ENCODE assay signal across 1 cellular context in genomic region chrX:130086414-130087207, GRCh38.
TF ChIP-seq lines count a peak whose summit lies in the region.

No MANE protein-coding gene starts in this region.

TF ChIP-seq in GM12878, 131 proteins besides CTCF, POLR2A, EP300 and RAD21 (continued from another document):
- TF ChIP-seq CBX3 (IDR thresholded peaks at IDR 0.05; ENCODE audit: borderline replicate concordance, low read depth) (no peak), RUNX3 (IDR thresholded peaks at IDR 0.05; ENCODE audit: low read length) (no peak), TCF3 (IDR thresholded peaks at IDR 0.05; ENCODE audit: borderline replicate concordance, insufficient read depth, low read depth, low read length) (0 out of 2 replicates have a peak, but pooled peaks have one; percentile 47), BMI1 (IDR thresholded peaks at IDR 0.05; ENCODE audit: borderline replicate concordance) (no peak), NR2C2 (IDR thresholded peaks at IDR 0.05; ENCODE audit: borderline replicate concordance, control insufficient read depth, insufficient read length, low read depth) (no peak), CBX5 (IDR thresholded peaks at IDR 0.05; ENCODE audit: low read depth) (no peak), YY1 (IDR thresholded peaks at IDR 0.05; ENCODE audit: low read depth, low read length) (peak; percentile 46; the same call in 1 of the 2 replicates), JUNB (IDR thresholded peaks at IDR 0.05) (no peak), USF1 (IDR thresholded peaks at IDR 0.05; ENCODE audit: borderline replicate concordance, extremely low read length, insufficient read depth, low read depth, low read length) (no peak), IRF4 (IDR thresholded peaks at IDR 0.05; ENCODE audit: low read depth, low read length) (no peak), RCOR1 (conservative IDR thresholded peaks at IDR 0.05; ENCODE audit: low read depth, low read length) (no peak), KLF5 (IDR thresholded peaks at IDR 0.05; ENCODE audit: partially characterized antibody) (no peak), POU2F2 (IDR thresholded peaks at IDR 0.05; ENCODE audit: borderline replicate concordance, low read depth, low read length) (0 out of 3 replicates have a peak, but pooled peaks have one; percentile 15), FOS (IDR thresholded peaks at IDR 0.05; ENCODE audit: borderline replicate concordance, extremely low read depth, insufficient read length) (no peak), SMAD5 (IDR thresholded peaks at IDR 0.05; ENCODE audit: low read depth) (no peak), HCFC1 (IDR thresholded peaks at IDR 0.05; ENCODE audit: low read length) (no peak), CREB1 (IDR thresholded peaks at IDR 0.05; ENCODE audit: low read depth) (no peak), TAF1 (IDR thresholded peaks at IDR 0.05; ENCODE audit: borderline replicate concordance, low read depth, low read length) (peak; percentile 53; the same call in 1 of the 2 replicates), ZNF622 (IDR thresholded peaks at IDR 0.05) (no peak), NFXL1 (IDR thresholded peaks at IDR 0.05; ENCODE audit: borderline replicate concordance) (0 out of 2 replicates have a peak, but pooled peaks have one; percentile 69), MTA2 (IDR thresholded peaks at IDR 0.05; ENCODE audit: low read depth) (peak; percentile 24; the same call in 1 of the 2 replicates), TCF7 (IDR thresholded peaks at IDR 0.05; ENCODE audit: borderline replicate concordance) (no peak), ZNF217 (IDR thresholded peaks at IDR 0.05) (no peak), SIN3A (IDR thresholded peaks at IDR 0.05; ENCODE audit: low read depth, low read length) (no peak), ETV6 (conservative IDR thresholded peaks at IDR 0.05 in 1 of 2, IDR thresholded peaks at IDR 0.05 in 1 of 2; ENCODE audit: borderline replicate concordance in 1 of 2, low read depth in 1 of 2) (peak in 1 of 2 experiments; percentile 53; a peak in 1 of 4 replicates), TBL1XR1 (IDR thresholded peaks at IDR 0.05; ENCODE audit: low read depth, low read length) (no peak), DPF2 (IDR thresholded peaks at IDR 0.05) (peak; percentile 48; the same call in 1 of the 2 replicates), POLR2AphosphoS5 (IDR thresholded peaks at IDR 0.05; ENCODE audit: low read length) (0 out of 2 replicates have a peak, but pooled peaks have one; percentile 30), RAD51 (IDR thresholded peaks at IDR 0.05) (no peak), ASH2L (IDR thresholded peaks at IDR 0.05; ENCODE audit: borderline replicate concordance, low read depth) (no peak), SREBF2 (IDR thresholded peaks at IDR 0.05; ENCODE audit: low read length) (no peak), GATAD2B (conservative IDR thresholded peaks at IDR 0.05; ENCODE audit: low read depth) (0 out of 2 replicates have a peak, but pooled peaks have one; percentile 39), KDM1A (IDR thresholded peaks at IDR 0.05; ENCODE audit: borderline replicate concordance) (no peak), BCL11A (IDR thresholded peaks at IDR 0.05; ENCODE audit: low read depth, low read length) (no peak), SMARCA5 (IDR thresholded peaks at IDR 0.05) (no peak), ATF7 (IDR thresholded peaks at IDR 0.05; ENCODE audit: low read depth) (0 out of 2 replicates have a peak, but pooled peaks have one; percentile 30)
- TF ChIP-seq, protein P1, sequence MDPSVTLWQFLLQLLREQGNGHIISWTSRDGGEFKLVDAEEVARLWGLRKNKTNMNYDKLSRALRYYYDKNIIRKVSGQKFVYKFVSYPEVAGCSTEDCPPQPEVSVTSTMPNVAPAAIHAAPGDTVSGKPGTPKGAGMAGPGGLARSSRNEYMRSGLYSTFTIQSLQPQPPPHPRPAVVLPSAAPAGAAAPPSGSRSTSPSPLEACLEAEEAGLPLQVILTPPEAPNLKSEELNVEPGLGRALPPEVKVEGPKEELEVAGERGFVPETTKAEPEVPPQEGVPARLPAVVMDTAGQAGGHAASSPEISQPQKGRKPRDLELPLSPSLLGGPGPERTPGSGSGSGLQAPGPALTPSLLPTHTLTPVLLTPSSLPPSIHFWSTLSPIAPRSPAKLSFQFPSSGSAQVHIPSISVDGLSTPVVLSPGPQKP (IDR thresholded peaks at IDR 0.05; ENCODE audit: low read depth, low read length), result no peak
- TF ChIP-seq, protein P2, sequence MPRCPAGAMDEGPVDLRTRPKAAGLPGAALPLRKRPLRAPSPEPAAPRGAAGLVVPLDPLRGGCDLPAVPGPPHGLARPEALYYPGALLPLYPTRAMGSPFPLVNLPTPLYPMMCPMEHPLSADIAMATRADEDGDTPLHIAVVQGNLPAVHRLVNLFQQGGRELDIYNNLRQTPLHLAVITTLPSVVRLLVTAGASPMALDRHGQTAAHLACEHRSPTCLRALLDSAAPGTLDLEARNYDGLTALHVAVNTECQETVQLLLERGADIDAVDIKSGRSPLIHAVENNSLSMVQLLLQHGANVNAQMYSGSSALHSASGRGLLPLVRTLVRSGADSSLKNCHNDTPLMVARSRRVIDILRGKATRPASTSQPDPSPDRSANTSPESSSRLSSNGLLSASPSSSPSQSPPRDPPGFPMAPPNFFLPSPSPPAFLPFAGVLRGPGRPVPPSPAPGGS (IDR thresholded peaks at IDR 0.05; ENCODE audit: borderline replicate concordance, insufficient read depth, low read depth, low read length, poor library complexity, severe bottlenecking), result no peak
- TF ChIP-seq, protein P3, sequence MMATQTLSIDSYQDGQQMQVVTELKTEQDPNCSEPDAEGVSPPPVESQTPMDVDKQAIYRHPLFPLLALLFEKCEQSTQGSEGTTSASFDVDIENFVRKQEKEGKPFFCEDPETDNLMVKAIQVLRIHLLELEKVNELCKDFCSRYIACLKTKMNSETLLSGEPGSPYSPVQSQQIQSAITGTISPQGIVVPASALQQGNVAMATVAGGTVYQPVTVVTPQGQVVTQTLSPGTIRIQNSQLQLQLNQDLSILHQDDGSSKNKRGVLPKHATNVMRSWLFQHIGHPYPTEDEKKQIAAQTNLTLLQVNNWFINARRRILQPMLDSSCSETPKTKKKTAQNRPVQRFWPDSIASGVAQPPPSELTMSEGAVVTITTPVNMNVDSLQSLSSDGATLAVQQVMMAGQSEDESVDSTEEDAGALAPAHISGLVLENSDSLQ (IDR thresholded peaks at IDR 0.05), result no peak
- TF ChIP-seq, protein P4, sequence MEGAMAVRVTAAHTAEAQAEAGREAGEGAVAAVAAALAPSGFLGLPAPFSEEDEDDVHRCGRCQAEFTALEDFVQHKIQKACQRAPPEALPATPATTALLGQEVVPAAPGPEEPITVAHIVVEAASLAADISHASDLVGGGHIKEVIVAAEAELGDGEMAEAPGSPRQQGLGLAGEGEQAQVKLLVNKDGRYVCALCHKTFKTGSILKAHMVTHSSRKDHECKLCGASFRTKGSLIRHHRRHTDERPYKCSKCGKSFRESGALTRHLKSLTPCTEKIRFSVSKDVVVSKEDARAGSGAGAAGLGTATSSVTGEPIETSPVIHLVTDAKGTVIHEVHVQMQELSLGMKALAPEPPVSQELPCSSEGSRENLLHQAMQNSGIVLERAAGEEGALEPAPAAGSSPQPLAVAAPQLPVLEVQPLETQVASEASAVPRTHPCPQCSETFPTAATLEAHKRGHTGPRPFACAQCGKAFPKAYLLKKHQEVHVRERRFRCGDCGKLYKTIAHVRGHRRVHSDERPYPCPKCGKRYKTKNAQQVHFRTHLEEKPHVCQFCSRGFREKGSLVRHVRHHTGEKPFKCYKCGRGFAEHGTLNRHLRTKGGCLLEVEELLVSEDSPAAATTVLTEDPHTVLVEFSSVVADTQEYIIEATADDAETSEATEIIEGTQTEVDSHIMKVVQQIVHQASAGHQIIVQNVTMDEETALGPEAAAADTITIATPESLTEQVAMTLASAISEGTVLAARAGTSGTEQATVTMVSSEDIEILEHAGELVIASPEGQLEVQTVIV (IDR thresholded peaks at IDR 0.05; ENCODE audit: borderline replicate concordance, partially characterized antibody), result no peak
- TF ChIP-seq, protein P5, sequence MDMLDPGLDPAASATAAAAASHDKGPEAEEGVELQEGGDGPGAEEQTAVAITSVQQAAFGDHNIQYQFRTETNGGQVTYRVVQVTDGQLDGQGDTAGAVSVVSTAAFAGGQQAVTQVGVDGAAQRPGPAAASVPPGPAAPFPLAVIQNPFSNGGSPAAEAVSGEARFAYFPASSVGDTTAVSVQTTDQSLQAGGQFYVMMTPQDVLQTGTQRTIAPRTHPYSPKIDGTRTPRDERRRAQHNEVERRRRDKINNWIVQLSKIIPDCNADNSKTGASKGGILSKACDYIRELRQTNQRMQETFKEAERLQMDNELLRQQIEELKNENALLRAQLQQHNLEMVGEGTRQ (IDR thresholded peaks at IDR 0.05; ENCODE audit: borderline replicate concordance, low read depth, low read length), result no peak
- TF ChIP-seq, protein P6, sequence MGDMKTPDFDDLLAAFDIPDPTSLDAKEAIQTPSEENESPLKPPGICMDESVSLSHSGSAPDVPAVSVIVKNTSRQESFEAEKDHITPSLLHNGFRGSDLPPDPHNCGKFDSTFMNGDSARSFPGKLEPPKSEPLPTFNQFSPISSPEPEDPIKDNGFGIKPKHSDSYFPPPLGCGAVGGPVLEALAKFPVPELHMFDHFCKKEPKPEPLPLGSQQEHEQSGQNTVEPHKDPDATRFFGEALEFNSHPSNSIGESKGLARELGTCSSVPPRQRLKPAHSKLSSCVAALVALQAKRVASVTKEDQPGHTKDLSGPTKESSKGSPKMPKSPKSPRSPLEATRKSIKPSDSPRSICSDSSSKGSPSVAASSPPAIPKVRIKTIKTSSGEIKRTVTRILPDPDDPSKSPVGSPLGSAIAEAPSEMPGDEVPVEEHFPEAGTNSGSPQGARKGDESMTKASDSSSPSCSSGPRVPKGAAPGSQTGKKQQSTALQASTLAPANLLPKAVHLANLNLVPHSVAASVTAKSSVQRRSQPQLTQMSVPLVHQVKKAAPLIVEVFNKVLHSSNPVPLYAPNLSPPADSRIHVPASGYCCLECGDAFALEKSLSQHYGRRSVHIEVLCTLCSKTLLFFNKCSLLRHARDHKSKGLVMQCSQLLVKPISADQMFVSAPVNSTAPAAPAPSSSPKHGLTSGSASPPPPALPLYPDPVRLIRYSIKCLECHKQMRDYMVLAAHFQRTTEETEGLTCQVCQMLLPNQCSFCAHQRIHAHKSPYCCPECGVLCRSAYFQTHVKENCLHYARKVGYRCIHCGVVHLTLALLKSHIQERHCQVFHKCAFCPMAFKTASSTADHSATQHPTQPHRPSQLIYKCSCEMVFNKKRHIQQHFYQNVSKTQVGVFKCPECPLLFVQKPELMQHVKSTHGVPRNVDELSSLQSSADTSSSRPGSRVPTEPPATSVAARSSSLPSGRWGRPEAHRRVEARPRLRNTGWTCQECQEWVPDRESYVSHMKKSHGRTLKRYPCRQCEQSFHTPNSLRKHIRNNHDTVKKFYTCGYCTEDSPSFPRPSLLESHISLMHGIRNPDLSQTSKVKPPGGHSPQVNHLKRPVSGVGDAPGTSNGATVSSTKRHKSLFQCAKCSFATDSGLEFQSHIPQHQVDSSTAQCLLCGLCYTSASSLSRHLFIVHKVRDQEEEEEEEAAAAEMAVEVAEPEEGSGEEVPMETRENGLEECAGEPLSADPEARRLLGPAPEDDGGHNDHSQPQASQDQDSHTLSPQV (IDR thresholded peaks at IDR 0.05), result no peak
- TF ChIP-seq, protein P7, sequence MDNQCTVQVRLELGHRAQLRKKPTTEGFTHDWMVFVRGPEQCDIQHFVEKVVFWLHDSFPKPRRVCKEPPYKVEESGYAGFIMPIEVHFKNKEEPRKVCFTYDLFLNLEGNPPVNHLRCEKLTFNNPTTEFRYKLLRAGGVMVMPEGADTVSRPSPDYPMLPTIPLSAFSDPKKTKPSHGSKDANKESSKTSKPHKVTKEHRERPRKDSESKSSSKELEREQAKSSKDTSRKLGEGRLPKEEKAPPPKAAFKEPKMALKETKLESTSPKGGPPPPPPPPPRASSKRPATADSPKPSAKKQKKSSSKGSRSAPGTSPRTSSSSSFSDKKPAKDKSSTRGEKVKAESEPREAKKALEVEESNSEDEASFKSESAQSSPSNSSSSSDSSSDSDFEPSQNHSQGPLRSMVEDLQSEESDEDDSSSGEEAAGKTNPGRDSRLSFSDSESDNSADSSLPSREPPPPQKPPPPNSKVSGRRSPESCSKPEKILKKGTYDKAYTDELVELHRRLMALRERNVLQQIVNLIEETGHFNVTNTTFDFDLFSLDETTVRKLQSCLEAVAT (IDR thresholded peaks at IDR 0.05), result peak; percentile 71
- TF ChIP-seq, protein P8, sequence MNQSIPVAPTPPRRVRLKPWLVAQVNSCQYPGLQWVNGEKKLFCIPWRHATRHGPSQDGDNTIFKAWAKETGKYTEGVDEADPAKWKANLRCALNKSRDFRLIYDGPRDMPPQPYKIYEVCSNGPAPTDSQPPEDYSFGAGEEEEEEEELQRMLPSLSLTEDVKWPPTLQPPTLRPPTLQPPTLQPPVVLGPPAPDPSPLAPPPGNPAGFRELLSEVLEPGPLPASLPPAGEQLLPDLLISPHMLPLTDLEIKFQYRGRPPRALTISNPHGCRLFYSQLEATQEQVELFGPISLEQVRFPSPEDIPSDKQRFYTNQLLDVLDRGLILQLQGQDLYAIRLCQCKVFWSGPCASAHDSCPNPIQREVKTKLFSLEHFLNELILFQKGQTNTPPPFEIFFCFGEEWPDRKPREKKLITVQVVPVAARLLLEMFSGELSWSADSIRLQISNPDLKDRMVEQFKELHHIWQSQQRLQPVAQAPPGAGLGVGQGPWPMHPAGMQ (IDR thresholded peaks at IDR 0.05; ENCODE audit: borderline replicate concordance), result no peak
